ENCODE assay signal across 17 cellular contexts in the genomic region with DNA sequence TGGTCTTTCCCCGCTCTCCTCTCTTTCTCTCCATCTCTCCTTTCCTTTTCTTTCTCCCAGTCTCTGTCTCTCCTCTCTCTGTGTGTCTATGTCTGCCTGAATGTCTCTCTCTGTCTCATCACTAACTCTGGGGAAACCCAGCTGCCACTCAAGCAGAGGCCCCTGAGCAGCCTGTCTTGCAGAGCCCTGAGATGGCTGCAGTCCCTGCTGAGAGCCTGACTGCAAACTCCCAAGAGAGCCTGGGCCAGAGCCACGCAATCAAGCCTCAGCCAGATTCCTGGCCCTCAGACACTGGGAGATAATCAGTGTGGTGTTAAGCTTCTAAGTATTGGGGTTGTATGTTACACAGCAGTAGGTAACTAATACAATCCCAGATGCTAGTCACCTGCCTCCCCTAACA.
DNase-seq lines count a peak whose midpoint lies in the region; ATAC-seq, FAIRE-seq and TF ChIP-seq lines count a peak whose summit lies in the region.
"Had no signal": no experiment of that assay in that cellular context is flagged by ENCODE, and none has a peak within 500 bp of the region (broad histone marks: within the 10 kb centered on the region; RNA-seq: fewer than 3 reads in every experiment).

No MANE protein-coding gene starts in this region.

- DNase-seq in H1 (ENCODE audit: low read depth in 1 of 2, low spot score in 2 of 2) (no peak), mesenteric fat pad (ENCODE audit: low spot score) (peak; percentile 51), progenitor cell of endocrine pancreas (ENCODE audit: low spot score, unreplicated experiment) (no peak), neuronal stem cell (ENCODE audit: low spot score) (no peak)
- DNase-seq in natural killer cell treated with Interleukin-12 subunit alpha and Interleukin-12 subunit beta and Interleukin-15 and Interleukin-18, amount 100 ng/mL, for 72 hours (ENCODE audit: low spot score), result no peak
- DNase-seq: C1 segment of cervical spinal cord; Calu3; CD4-positive, alpha-beta memory T cell; COR-L47; DMS153; DND-41; GOT3; H7; HCEC 1CT had no signal

- H4K91ac ChIP-seq in H1 (replicated peaks; ENCODE audit: insufficient read length, low read length), result no peak overlapping the region
- H4K91ac ChIP-seq in neuronal stem cell (ENCODE audit: low read depth, low read length, poor library complexity), result no peak overlapping the region

- H3K23me2 ChIP-seq in H1 (ENCODE audit: low read depth, low read length), result no peaks in the 10 kb centered on the region; the same call in 1 of the 2 replicates

- no peak for FAIRE-seq in H1 (lab: Jason Lieb, UNC)
- FAIRE-seq: G401.6, GM12892 had no signal

- H3K9ac ChIP-seq in H1 (replicated peaks in 1 of 4; ENCODE audit: extremely low read depth in 1 of 4, low read depth in 3 of 4, low read length in 3 of 4) (no peak overlapping the region), neuronal stem cell (ENCODE audit: low read depth, low read length, poor library complexity) (no peak overlapping the region)

- H2AFZ ChIP-seq in H1 (ENCODE audit: low read length), result no peak overlapping the region
- H2AFZ ChIP-seq in neuronal stem cell (ENCODE audit: low read length), result no peak overlapping the region

- H3K23ac ChIP-seq in H1 (ENCODE audit: insufficient read length), result no peak overlapping the region
- H3K23ac ChIP-seq in neuronal stem cell (ENCODE audit: low read depth, low read length, poor library complexity), result no peak overlapping the region

- peaks cover 4% of the 10 kb centered on the region for H3K36me3 Mint-ChIP-seq in progenitor cell of endocrine pancreas (ENCODE audit: insufficient read depth)
- H3K36me3 Mint-ChIP-seq in natural killer cell treated with Interleukin-12 subunit alpha and Interleukin-12 subunit beta and Interleukin-15 and Interleukin-18, amount 100 ng/mL, for 72 hours, result no peaks in the 10 kb centered on the region
- H3K36me3 Mint-ChIP-seq: CD4-positive, alpha-beta memory T cell had no signal

- H2AK5ac ChIP-seq in H1 (ENCODE audit: low read depth, low read length), result no peak overlapping the region
- H2AK5ac ChIP-seq in neuronal stem cell (ENCODE audit: low read depth, low read length), result no peak overlapping the region

- no peak for TF ChIP-seq RAD21 in H1 (IDR thresholded peaks at IDR 0.05 in 1 of 2, conservative IDR thresholded peaks at IDR 0.05 in 1 of 2; ENCODE audit: low read depth in 2 of 2, low read length in 2 of 2)

- H3K27me3 Mint-ChIP-seq in progenitor cell of endocrine pancreas, result peaks cover 15% of the 10 kb centered on the region
- peaks cover 0 to 20% of the 10 kb centered on the region in 2 donors for H3K27me3 Mint-ChIP-seq in natural killer cell treated with Interleukin-12 subunit alpha and Interleukin-12 subunit beta and Interleukin-15 and Interleukin-18, amount 100 ng/mL, for 72 hours

- no peak overlapping the region for H3K4me3 ChIP-seq in H1 (ENCODE audit: extremely low read depth in 1 of 4, insufficient read depth in 2 of 4, low read depth in 3 of 4, low read length in 4 of 4)
- H3K4me3 ChIP-seq in neuronal stem cell (ENCODE audit: low read length in 2 of 2), result no peak overlapping the region

- H4K5ac ChIP-seq in H1 (ENCODE audit: insufficient read length, low read depth, low read length), result no peak overlapping the region

- no peak overlapping the region for H3K4ac ChIP-seq in H1 (replicated peaks; ENCODE audit: insufficient read length, low read depth, low read length)
- no peak overlapping the region for H3K4ac ChIP-seq in neuronal stem cell (ENCODE audit: low read length)

- H2BK20ac ChIP-seq in H1 (ENCODE audit: low read length), result no peak overlapping the region

- H3K27me3 ChIP-seq in H1 (replicated peaks in 1 of 4; ENCODE audit: control insufficient read depth in 3 of 4, extremely low read depth in 1 of 4, insufficient read depth in 3 of 4, low read length in 3 of 4) (peaks cover 0 to 9% (median 7%) of the 10 kb centered on the region in 4 experiments; a peak in 5 of 7 replicates), neuronal stem cell (ENCODE audit: control insufficient read depth in 3 of 3, insufficient read depth in 3 of 3, low read depth in 1 of 3, low read length in 3 of 3) (peaks cover 3 to 24% (median 12%) of the 10 kb centered on the region in 3 experiments)

- H3K4me1 Mint-ChIP-seq in progenitor cell of endocrine pancreas (ENCODE audit: low read depth), result peaks cover 3% of the 10 kb centered on the region
- H3K4me1 Mint-ChIP-seq in natural killer cell treated with Interleukin-12 subunit alpha and Interleukin-12 subunit beta and Interleukin-15 and Interleukin-18, amount 100 ng/mL, for 72 hours (ENCODE audit: low read depth in 2 of 2), result peaks cover 0 to 7% of the 10 kb centered on the region in 2 donors

- H3K4me1 ChIP-seq in H1 (replicated peaks in 1 of 4; ENCODE audit: control insufficient read depth in 3 of 4, insufficient read depth in 4 of 4, low read length in 3 of 4) (peaks cover 0 to 2% (median 0%) of the 10 kb centered on the region in 4 experiments; a peak in 4 of 7 replicates), neuronal stem cell (ENCODE audit: control insufficient read depth in 2 of 2, insufficient read depth in 1 of 2, low read depth in 1 of 2, low read length in 2 of 2) (peaks cover 2 to 5% of the 10 kb centered on the region in 2 donors)

- H3K9me3 ChIP-seq in H1 (ENCODE audit: insufficient read depth in 2 of 2, low read depth in 1 of 2, low read length in 1 of 2) (peaks cover 3 to 18% of the 10 kb centered on the region in 2 experiments; a peak in 2 of 4 replicates), neuronal stem cell (replicated peaks in 1 of 2; ENCODE audit: control insufficient read depth in 2 of 2, insufficient read depth in 1 of 2, low read depth in 1 of 2, low read length in 2 of 2) (peaks cover 0 to 5% of the 10 kb centered on the region in 2 donors)

- peaks cover 6% of the 10 kb centered on the region for H3K9me3 Mint-ChIP-seq in progenitor cell of endocrine pancreas (ENCODE audit: low read depth)
- peaks cover 4% of the 10 kb centered on the region for H3K9me3 Mint-ChIP-seq in natural killer cell treated with Interleukin-12 subunit alpha and Interleukin-12 subunit beta and Interleukin-15 and Interleukin-18, amount 100 ng/mL, for 72 hours

- no peak overlapping the region for H3K27ac ChIP-seq in H1 (ENCODE audit: low read depth, low read length)
- no peak overlapping the region for H3K27ac ChIP-seq in neuronal stem cell (replicated peaks; ENCODE audit: low read length)

- no peaks in the 10 kb centered on the region for H3K79me2 ChIP-seq in H1 (ENCODE audit: control insufficient read depth in 1 of 2, insufficient read depth in 2 of 2, low read length in 2 of 2)

- H3K4me2 ChIP-seq in H1 (ENCODE audit: insufficient read depth in 1 of 2, low read depth in 2 of 2, low read length in 2 of 2), result no peak overlapping the region
- H3K4me2 ChIP-seq in neuronal stem cell (ENCODE audit: insufficient read depth, low read length, poor library complexity, severe bottlenecking), result no peak overlapping the region

- no peak overlapping the region for H4K8ac ChIP-seq in H1 (ENCODE audit: extremely low read depth, insufficient read depth, low read length)
- no peak overlapping the region for H4K8ac ChIP-seq in neuronal stem cell (ENCODE audit: low read depth, low read length)

- CTCF ChIA-PET in H1 (lab: Charles Lee; ENCODE audit: partially characterized antibody), result interaction anchor here (1.0 to 5.6 kb wide), 7 partner anchors 9 to 183 kb away, joined by 3 to 69 read pairs (median 3); no protein-coding TSS in a partner anchor

- ATAC-seq in HG03378 (IDR thresholded peaks at IDR 0.05; ENCODE audit: unreplicated experiment), result no peak
- no peak for ATAC-seq in natural killer cell treated with Interleukin-12 subunit alpha and Interleukin-12 subunit beta and Interleukin-15 and Interleukin-18, amount 100 ng/mL, for 72 hours

- TF ChIP-seq EP300 in H1 (IDR thresholded peaks at IDR 0.05; ENCODE audit: borderline replicate concordance in 1 of 2, low read depth in 2 of 2, low read length in 2 of 2), result no peak

- no peak overlapping the region for H3K56ac ChIP-seq in H1 (replicated peaks; ENCODE audit: insufficient read length, low read depth, low read length)

- no peak overlapping the region for H3K14ac ChIP-seq in H1 (ENCODE audit: insufficient read length)
- H3K14ac ChIP-seq in neuronal stem cell (ENCODE audit: low read length), result no peak overlapping the region

- no peak overlapping the region for H3K4me3 Mint-ChIP-seq in progenitor cell of endocrine pancreas (ENCODE audit: low read depth)
- no peak overlapping the region for H3K4me3 Mint-ChIP-seq in natural killer cell treated with Interleukin-12 subunit alpha and Interleukin-12 subunit beta and Interleukin-15 and Interleukin-18, amount 100 ng/mL, for 72 hours
- H3K4me3 Mint-ChIP-seq: CD4-positive, alpha-beta memory T cell had no signal

- H2BK5ac ChIP-seq in H1 (ENCODE audit: low read depth, low read length) (no peak overlapping the region), neuronal stem cell (ENCODE audit: low read length) (no peak overlapping the region)

- no peaks in the 10 kb centered on the region for H3K79me1 ChIP-seq in H1 (ENCODE audit: low read depth, low read length)
- no peaks in the 10 kb centered on the region for H3K79me1 ChIP-seq in neuronal stem cell (ENCODE audit: low read depth, low read length)

- H3K18ac ChIP-seq in H1 (ENCODE audit: extremely low read depth, low read length) (no peak overlapping the region), neuronal stem cell (ENCODE audit: low read length) (no peak overlapping the region)

- H4K20me1 ChIP-seq in H1 (replicated peaks in 1 of 2; ENCODE audit: control insufficient read depth in 1 of 2, insufficient read depth in 2 of 2, low read length in 2 of 2), result no peaks in the 10 kb centered on the region

- peak overlapping the region; percentile 71 for H3K27ac Mint-ChIP-seq in progenitor cell of endocrine pancreas
- no peak overlapping the region for H3K27ac Mint-ChIP-seq in natural killer cell treated with Interleukin-12 subunit alpha and Interleukin-12 subunit beta and Interleukin-15 and Interleukin-18, amount 100 ng/mL, for 72 hours
- H3K27ac Mint-ChIP-seq: CD4-positive, alpha-beta memory T cell had no signal

- H3K36me3 ChIP-seq in H1 (ENCODE audit: control insufficient read depth in 2 of 4, insufficient read depth in 4 of 4, low read length in 3 of 4) (peaks cover 0 to 5% (median 0%) of the 10 kb centered on the region in 4 experiments; a peak in 1 of 8 replicates), neuronal stem cell (replicated peaks in 1 of 2; ENCODE audit: control insufficient read depth in 2 of 2, insufficient read depth in 2 of 2, low read length in 2 of 2) (no peaks in the 10 kb centered on the region)

- H2BK15ac ChIP-seq in H1 (ENCODE audit: low read length) (0 out of 2 replicates have a peak overlapping the region, but pooled peaks have one; percentile 29), neuronal stem cell (ENCODE audit: low read length) (no peak overlapping the region)

- H2BK120ac ChIP-seq in H1 (replicated peaks; ENCODE audit: low read depth, low read length), result no peak overlapping the region
- H2BK120ac ChIP-seq in neuronal stem cell (ENCODE audit: low read depth, low read length), result no peak overlapping the region

- 88% methylated on average over 2 of the region's 2 CpGs; no CpG with 5 or more reads in 1 of the 2 experiments for WGBS in H1 (ENCODE audit: extremely low coverage in 1 of 2, insufficient coverage in 1 of 2, insufficient read length in 1 of 2, insufficient replicate concordance in 2 of 2, low coverage in 1 of 2, low lambda C conversion rate in 2 of 2, missing lambda C conversion rate in 1 of 2), 2 experiments
- WGBS in neuronal stem cell (ENCODE audit: extremely low coverage in 2 of 2, insufficient read length in 2 of 2, insufficient replicate concordance in 1 of 2), 2 donors, result no CpG with 5 or more reads among the region's 2 CpGs

- TF ChIP-seq CTCF in H1 (IDR thresholded peaks at IDR 0.05; ENCODE audit: control extremely low read depth in 1 of 3, insufficient read depth in 1 of 3, low read depth in 1 of 3, low read length in 3 of 3) (no peak), progenitor cell of endocrine pancreas (IDR thresholded peaks at IDR 0.05; ENCODE audit: unreplicated experiment) (no peak)

- POLR2A ChIA-PET in H1 (lab: Charles Lee; ENCODE audit: partially characterized antibody), result no interaction called here

- TF ChIP-seq POLR2A in H1 (IDR thresholded peaks at IDR 0.05; ENCODE audit: control extremely low read depth in 1 of 2, low read depth in 2 of 2, low read length in 2 of 2), result no peak

- H2BK12ac ChIP-seq in H1 (ENCODE audit: low read depth, low read length) (no peak overlapping the region), neuronal stem cell (ENCODE audit: low read length) (no peak overlapping the region)
